ENCODE assay signal across 1 cellular context in genomic region chr20:62412194-62413024, GRCh38.
TF ChIP-seq lines count a peak whose summit lies in the region.

No MANE protein-coding gene starts in this region.

TF ChIP-seq in HepG2, 621 proteins besides CTCF, POLR2A, EP300 and RAD21 (continued from another document and continues in another):
- TF ChIP-seq HINFP (CRISPR knock-in tag; IDR thresholded peaks at IDR 0.05; ENCODE audit: low read depth) (no peak), NFRKB (IDR thresholded peaks at IDR 0.05) (no peak), ZBTB4 (CRISPR knock-in tag; IDR thresholded peaks at IDR 0.05; ENCODE audit: borderline replicate concordance) (no peak), ZNF780A (CRISPR knock-in tag; IDR thresholded peaks at IDR 0.05) (no peak), ZNF790 (CRISPR knock-in tag; IDR thresholded peaks at IDR 0.05; ENCODE audit: borderline replicate concordance) (no peak), FUBP1 (CRISPR knock-in tag; IDR thresholded peaks at IDR 0.05; ENCODE audit: borderline replicate concordance) (no peak), ZBTB44 (CRISPR knock-in tag; IDR thresholded peaks at IDR 0.05) (no peak), ZNF619 (CRISPR knock-in tag; IDR thresholded peaks at IDR 0.05) (no peak), MAFG (CRISPR knock-in tag; IDR thresholded peaks at IDR 0.05) (no peak), THAP9 (CRISPR knock-in tag; IDR thresholded peaks at IDR 0.05; ENCODE audit: borderline replicate concordance) (peak; percentile 3; the same call in 1 of the 2 replicates), SNRNP70 (IDR thresholded peaks at IDR 0.05; ENCODE audit: low read depth, low read length) (no peak), MAF1 (CRISPR knock-in tag; IDR thresholded peaks at IDR 0.05; ENCODE audit: borderline replicate concordance) (no peak), ZNF121 (CRISPR knock-in tag; IDR thresholded peaks at IDR 0.05) (no peak; the same call in 1 of the 2 replicates), ZNF543 (CRISPR knock-in tag; IDR thresholded peaks at IDR 0.05) (peak; percentile 32; the same call in 1 of the 2 replicates), CHD4 (IDR thresholded peaks at IDR 0.05; ENCODE audit: borderline replicate concordance, low read length) (peak; percentile 53; the same call in 1 of the 2 replicates), ZNF24 (IDR thresholded peaks at IDR 0.05) (no peak), IRF1 (CRISPR knock-in tag; IDR thresholded peaks at IDR 0.05; ENCODE audit: low read depth) (no peak), CHCHD3 (CRISPR knock-in tag; IDR thresholded peaks at IDR 0.05) (peak; percentile 86; the same call in 1 of the 2 replicates), ATM (IDR thresholded peaks at IDR 0.05; ENCODE audit: borderline replicate concordance) (no peak), FOXK2 (IDR thresholded peaks at IDR 0.05) (no peak), NR1H2 (CRISPR knock-in tag; IDR thresholded peaks at IDR 0.05; ENCODE audit: borderline replicate concordance, low read depth) (no peak), MAFF (IDR thresholded peaks at IDR 0.05; ENCODE audit: low read depth, low read length) (no peak), HOXA7 (CRISPR knock-in tag; IDR thresholded peaks at IDR 0.05) (no peak), CENPX (CRISPR knock-in tag; IDR thresholded peaks at IDR 0.05) (no peak), HIC2 (CRISPR knock-in tag; IDR thresholded peaks at IDR 0.05; ENCODE audit: low read depth) (peak; percentile 64; the same call in 1 of the 2 replicates), POGZ (CRISPR knock-in tag; IDR thresholded peaks at IDR 0.05) (0 out of 2 replicates have a peak, but pooled peaks have one; percentile 19), ZNF782 (CRISPR knock-in tag; IDR thresholded peaks at IDR 0.05; ENCODE audit: borderline replicate concordance) (no peak; the same call in 1 of the 2 replicates), SETDB1 (CRISPR knock-in tag; IDR thresholded peaks at IDR 0.05; ENCODE audit: borderline replicate concordance) (no peak), ZNF350 (CRISPR knock-in tag; IDR thresholded peaks at IDR 0.05; ENCODE audit: borderline replicate concordance, low read depth) (0 out of 2 replicates have a peak, but pooled peaks have one; percentile 11), KLF9 (CRISPR knock-in tag; IDR thresholded peaks at IDR 0.05; ENCODE audit: low read depth) (no peak; the same call in 1 of the 2 replicates), ZNF652 (CRISPR knock-in tag; IDR thresholded peaks at IDR 0.05; ENCODE audit: borderline replicate concordance, low read depth) (no peak), SAFB2 (CRISPR knock-in tag; IDR thresholded peaks at IDR 0.05; ENCODE audit: borderline replicate concordance, low read depth) (0 out of 2 replicates have a peak, but pooled peaks have one; percentile 8), SCMH1 (CRISPR knock-in tag; IDR thresholded peaks at IDR 0.05; ENCODE audit: borderline replicate concordance) (no peak), ZNF549 (CRISPR knock-in tag; IDR thresholded peaks at IDR 0.05) (no peak), ZNF546 (CRISPR knock-in tag; conservative IDR thresholded peaks at IDR 0.05) (no peak), ZNF781 (CRISPR knock-in tag; IDR thresholded peaks at IDR 0.05; ENCODE audit: borderline replicate concordance, not compliant biosample characterization) (peak; percentile 60), NFKBIZ (CRISPR knock-in tag; IDR thresholded peaks at IDR 0.05) (no peak), ZKSCAN5 (CRISPR knock-in tag; IDR thresholded peaks at IDR 0.05) (peak; percentile 69; the same call in 1 of the 2 replicates)
- TF ChIP-seq, protein P1, sequence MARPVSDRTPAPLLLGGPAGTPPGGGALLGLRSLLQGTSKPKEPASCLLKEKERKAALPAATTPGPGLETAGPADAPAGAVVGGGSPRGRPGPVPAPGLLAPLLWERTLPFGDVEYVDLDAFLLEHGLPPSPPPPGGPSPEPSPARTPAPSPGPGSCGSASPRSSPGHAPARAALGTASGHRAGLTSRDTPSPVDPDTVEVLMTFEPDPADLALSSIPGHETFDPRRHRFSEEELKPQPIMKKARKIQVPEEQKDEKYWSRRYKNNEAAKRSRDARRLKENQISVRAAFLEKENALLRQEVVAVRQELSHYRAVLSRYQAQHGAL (CRISPR knock-in tag; IDR thresholded peaks at IDR 0.05; ENCODE audit: not compliant biosample characterization) = no peak
- TF ChIP-seq, protein P2, sequence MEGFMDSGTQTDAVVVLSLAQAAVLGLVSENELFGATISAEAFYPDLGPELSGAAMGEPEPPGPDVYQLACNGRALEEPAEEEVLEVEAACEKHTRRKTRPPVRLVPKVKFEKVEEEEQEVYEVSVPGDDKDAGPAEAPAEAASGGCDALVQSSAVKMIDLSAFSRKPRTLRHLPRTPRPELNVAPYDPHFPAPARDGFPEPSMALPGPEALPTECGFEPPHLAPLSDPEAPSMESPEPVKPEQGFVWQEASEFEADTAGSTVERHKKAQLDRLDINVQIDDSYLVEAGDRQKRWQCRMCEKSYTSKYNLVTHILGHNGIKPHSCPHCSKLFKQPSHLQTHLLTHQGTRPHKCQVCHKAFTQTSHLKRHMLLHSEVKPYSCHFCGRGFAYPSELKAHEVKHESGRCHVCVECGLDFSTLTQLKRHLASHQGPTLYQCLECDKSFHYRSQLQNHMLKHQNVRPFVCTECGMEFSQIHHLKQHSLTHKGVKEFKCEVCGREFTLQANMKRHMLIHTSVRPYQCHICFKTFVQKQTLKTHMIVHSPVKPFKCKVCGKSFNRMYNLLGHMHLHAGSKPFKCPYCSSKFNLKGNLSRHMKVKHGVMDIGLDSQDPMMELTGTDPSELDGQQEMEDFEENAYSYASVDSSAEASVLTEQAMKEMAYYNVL (CRISPR knock-in tag; IDR thresholded peaks at IDR 0.05; ENCODE audit: borderline replicate concordance) = no peak; the same call in none of the 2 replicates
- TF ChIP-seq, protein P3, sequence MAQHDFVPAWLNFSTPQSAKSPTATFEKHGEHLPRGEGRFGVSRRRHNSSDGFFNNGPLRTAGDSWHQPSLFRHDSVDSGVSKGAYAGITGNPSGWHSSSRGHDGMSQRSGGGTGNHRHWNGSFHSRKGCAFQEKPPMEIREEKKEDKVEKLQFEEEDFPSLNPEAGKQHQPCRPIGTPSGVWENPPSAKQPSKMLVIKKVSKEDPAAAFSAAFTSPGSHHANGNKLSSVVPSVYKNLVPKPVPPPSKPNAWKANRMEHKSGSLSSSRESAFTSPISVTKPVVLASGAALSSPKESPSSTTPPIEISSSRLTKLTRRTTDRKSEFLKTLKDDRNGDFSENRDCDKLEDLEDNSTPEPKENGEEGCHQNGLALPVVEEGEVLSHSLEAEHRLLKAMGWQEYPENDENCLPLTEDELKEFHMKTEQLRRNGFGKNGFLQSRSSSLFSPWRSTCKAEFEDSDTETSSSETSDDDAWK (CRISPR knock-in tag; IDR thresholded peaks at IDR 0.05) = no peak
